In the genomic region with DNA sequence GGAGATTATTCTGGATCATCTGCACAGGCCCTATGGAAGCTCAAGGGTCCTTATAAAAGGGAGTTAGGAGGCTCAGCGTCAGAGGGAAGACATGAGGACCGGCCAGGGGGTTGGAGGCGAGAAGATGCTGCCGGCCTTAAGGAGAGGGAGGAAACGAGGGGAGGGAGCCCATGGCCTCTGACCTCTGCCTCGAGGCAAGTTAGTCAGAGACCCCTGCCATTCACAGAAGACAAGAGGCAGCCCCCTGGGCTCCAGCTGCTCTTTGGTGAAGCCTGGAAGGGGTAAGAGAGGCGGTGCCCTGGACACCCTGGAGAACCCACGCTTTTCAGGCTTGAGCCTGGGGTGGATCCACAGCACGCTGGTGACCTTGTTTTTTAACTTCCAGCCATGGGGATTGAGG, we compare ENCODE assay signal across 16 cellular contexts. TPM values are rescaled to one million over a fixed set of nuclear protein-coding genes. Genes with fewer than 3 reads are reported as not detected.
"Had no signal": no experiment of that assay in that cellular context is flagged by ENCODE, and none has a peak within 500 bp of the region (broad histone marks: within the 10 kb centered on the region; RNA-seq: fewer than 3 reads in every experiment).

No MANE protein-coding gene starts in this region.

- H3K9me3 ChIP-seq: left lung, pancreas, thoracic aorta had no signal

- H3K36me3 ChIP-seq: esophagus muscularis mucosa, heart left ventricle, left lung, pancreas, thoracic aorta had no signal

- H3K9me3 Mint-ChIP-seq: central memory CD8-positive, alpha-beta T cell had no signal

- H3K4me1 ChIP-seq: body of pancreas, left lung, pancreas had no signal

- H3K4me3 Mint-ChIP-seq: activated CD8-positive, alpha-beta T cell treated with anti-CD3 and anti-CD28 coated beads, Interleukin-2, amount 10 ng/mL, durations not matched to agents 7 days and 5 days; activated naive CD4-positive, alpha-beta T cell treated with anti-CD3 and anti-CD28 coated beads for 36 hours; activated T-helper 1 cell treated with anti-CD3 and anti-CD28 coated beads, Interleukin-12 subunit alpha, Interleukin-12 subunit beta, Interleukin-2, Interleukin-4 antibody, amounts not matched to agents 30 ng/mL and 10 ng/mL and 1 ng/mL, durations not matched to agents 14 hours and 24 hours and 36 hours; central memory CD8-positive, alpha-beta T cell; nephron progenitor cell; WTC11 had no signal

- H3K4me3 ChIP-seq: body of pancreas, esophagus muscularis mucosa, heart left ventricle, left lung, pancreas, thoracic aorta had no signal

- H3K27ac Mint-ChIP-seq: activated CD8-positive, alpha-beta T cell treated with anti-CD3 and anti-CD28 coated beads, Interleukin-2, amount 10 ng/mL, durations not matched to agents 7 days and 5 days; activated naive CD4-positive, alpha-beta T cell treated with anti-CD3 and anti-CD28 coated beads for 36 hours; activated T-helper 1 cell treated with anti-CD3 and anti-CD28 coated beads, Interleukin-12 subunit alpha, Interleukin-12 subunit beta, Interleukin-2, Interleukin-4 antibody, amounts not matched to agents 30 ng/mL and 10 ng/mL and 1 ng/mL, durations not matched to agents 14 hours and 24 hours and 36 hours; nephron progenitor cell; WTC11 had no signal

- H3K27me3 ChIP-seq: body of pancreas, pancreas had no signal

- H3K4me1 Mint-ChIP-seq: central memory CD8-positive, alpha-beta T cell had no signal

- H3K27ac ChIP-seq: esophagus muscularis mucosa, heart left ventricle, left lung, pancreas, thoracic aorta had no signal

- ATAC-seq: activated CD8-positive, alpha-beta T cell treated with anti-CD3 and anti-CD28 coated beads, Interleukin-2, amount 10 ng/mL, durations not matched to agents 7 days and 5 days; WTC11 had no signal

- DNase-seq: activated CD4-positive, alpha-beta T cell treated with anti-CD3 and anti-CD28 coated beads for 48 hours; activated CD8-positive, alpha-beta T cell treated with anti-CD3 and anti-CD28 coated beads, Interleukin-2, amount 10 ng/mL, durations not matched to agents 7 days and 5 days; activated naive CD4-positive, alpha-beta T cell treated with anti-CD3 and anti-CD28 coated beads for 36 hours; left lung; nephron progenitor cell; stimulated activated CD4-positive, alpha-beta T cell treated with anti-CD3 and anti-CD28 coated beads, Interleukin-2, amount 100 ng/mL, for 48 hours; stimulated activated naive CD4-positive, alpha-beta T cell treated with Interleukin-2 at 50 U/mL for 16 hours; T-helper 1 cell had no signal

RNA-seq across cellular contexts. Expression of gene OLFM1, which starts 49.5 kb away (rescaled TPM):
- total RNA-seq: activated CD8-positive, alpha-beta T cell treated with anti-CD3 and anti-CD28 coated beads, Interleukin-2, amount 10 ng/mL, durations not matched to agents 7 days and 5 days; activated naive CD4-positive, alpha-beta T cell treated with anti-CD3 and anti-CD28 coated beads for 36 hours had no signal
